8 cellular contexts compared by ENCODE assay signal in genomic region chr20:38094373-38094775, GRCh38.
DNase-seq lines count a peak whose midpoint lies in the region; ATAC-seq and TF ChIP-seq lines count a peak whose summit lies in the region.

No MANE protein-coding gene starts in this region.

- H3K27ac ChIP-seq in AG04450 (ENCODE audit: low read depth, low read length) = peak overlapping the region; percentile 73
- peak overlapping the region; percentile 9; the same call in 1 of the 2 replicates for H3K27ac ChIP-seq in SJSA1

- no peak for TF ChIP-seq CTCF in AG04450 (IDR thresholded peaks at IDR 0.05; ENCODE audit: low read depth, low read length)
- TF ChIP-seq CTCF in epithelial cell of esophagus (IDR thresholded peaks at IDR 0.05; ENCODE audit: insufficient read depth, low read depth, low read length, missing control alignments) = no peak

- H3K4me3 ChIP-seq in AG04450 (ENCODE audit: low read depth, low read length) = no peak overlapping the region
- no peak overlapping the region for H3K4me3 ChIP-seq in SJSA1
- H3K4me3 ChIP-seq in epithelial cell of esophagus (ENCODE audit: low read length) = no peak overlapping the region

- H3K36me3 ChIP-seq in SJSA1 = peaks cover 41% of the 10 kb centered on the region

- ATAC-seq in GM18868 (IDR thresholded peaks at IDR 0.05; ENCODE audit: unreplicated experiment) = peak; percentile 72
- ATAC-seq in HG03135 (IDR thresholded peaks at IDR 0.05; ENCODE audit: unreplicated experiment) = peak; percentile 59

- no peak for DNase-seq in AG04450 (ENCODE audit: low read depth, low spot score)
- no peak for DNase-seq in SJSA1 (ENCODE audit: low read depth in 1 of 2, low spot score in 2 of 2)
- peak; percentile 77 for DNase-seq in epithelial cell of esophagus (ENCODE audit: low read depth)
- peak; percentile 51 for DNase-seq in pulmonary artery endothelial cell (ENCODE audit: low read depth, low spot score)
- DNase-seq in COLO668 (lab: John Stamatoyannopoulos, UW; ENCODE audit: unreplicated experiment) = no peak
- no peak for DNase-seq in medulla oblongata (ENCODE audit: extremely low spot score)

- no peaks in the 10 kb centered on the region; the same call in 1 of the 2 replicates for H3K9me3 ChIP-seq in AG04450 (ENCODE audit: control insufficient read depth, insufficient read depth, low read length)
- H3K9me3 ChIP-seq in SJSA1 (replicated peaks) = no peaks in the 10 kb centered on the region

- H3K27me3 ChIP-seq in AG04450 (ENCODE audit: control insufficient read depth, insufficient read depth, low read length) (no peaks in the 10 kb centered on the region), SJSA1 (replicated peaks) (no peaks in the 10 kb centered on the region; the same call in 1 of the 2 replicates)

- POLR2A ChIA-PET in AG04450 (lab: Yijun Ruan, JAX) = interaction anchor here (0.9 to 1.2 kb wide), 3 partner anchors 10 to 51 kb away, joined by 3 to 6 read pairs (median 3); no protein-coding TSS in a partner anchor

- peaks cover 29% of the 10 kb centered on the region for H3K4me1 ChIP-seq in SJSA1 (replicated peaks)

- CTCF ChIA-PET in AG04450 (lab: Charles Lee) = interaction anchor here (0.6 to 0.8 kb wide), 2 partner anchors 13 to 21 kb away, joined by 3 read pairs; no protein-coding TSS in a partner anchor

Comparison
In these comparisons a context has a peak if more than half of its experiments do, and no peak if none do; other contexts are left out.
1. DNase-seq: peak in epithelial cell of esophagus (single experiment) and pulmonary artery endothelial cell (single experiment); none in AG04450 (single experiment), SJSA1 (0 of 2), COLO668 (single experiment) and medulla oblongata (single experiment).